In the genomic region with DNA sequence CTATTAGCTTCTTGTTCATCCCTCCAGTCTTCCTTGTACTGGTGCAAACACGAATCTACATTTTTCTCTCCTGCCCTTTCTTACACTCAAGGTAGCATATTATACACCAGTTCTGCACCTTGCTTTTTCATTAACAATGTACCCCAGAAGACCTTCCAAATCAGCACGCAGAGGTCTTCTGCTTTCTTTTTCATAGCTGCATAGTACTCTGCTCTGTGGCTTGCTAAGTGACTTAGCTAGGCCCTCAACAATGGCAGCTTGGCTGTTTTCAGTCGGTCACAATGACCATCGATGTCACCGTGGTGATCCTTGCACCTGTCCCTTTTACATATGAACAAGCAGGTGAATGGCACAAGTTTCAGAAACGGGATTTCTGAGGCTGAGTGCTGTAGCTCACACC, we compare ENCODE assay signal across 21 cellular contexts. TPM values are rescaled to one million over a fixed set of nuclear protein-coding genes. Genes with fewer than 3 reads are reported as not detected.
DNase-seq lines count a peak whose midpoint lies in the region; ATAC-seq, FAIRE-seq and TF ChIP-seq lines count a peak whose summit lies in the region.
"Had no signal": no experiment of that assay in that cellular context is flagged by ENCODE, and none has a peak within 500 bp of the region (broad histone marks: within the 10 kb centered on the region; RNA-seq: fewer than 3 reads in every experiment).

No MANE protein-coding gene starts in this region.

- 0 out of 2 replicates have a peak, but pooled peaks cover 3% of the 10 kb centered on the region for H3K79me2 ChIP-seq in OCI-LY7 (ENCODE audit: insufficient read depth, low read depth, low read length)
- no peaks in the 10 kb centered on the region for H3K79me2 ChIP-seq in H1 (ENCODE audit: control insufficient read depth in 1 of 2, insufficient read depth in 2 of 2, low read length in 2 of 2)

- no peak overlapping the region for H3K9ac ChIP-seq in BLaER1
- no peak overlapping the region for H3K9ac ChIP-seq in H1 (replicated peaks in 1 of 4; ENCODE audit: extremely low read depth in 1 of 4, low read depth in 3 of 4, low read length in 3 of 4)

- no peak overlapping the region for H3K18ac ChIP-seq in H1 (ENCODE audit: extremely low read depth, low read length)

- H2AFZ ChIP-seq in OCI-LY7 (ENCODE audit: low read length) (peak overlapping the region; percentile 39; the same call in 1 of the 2 replicates), H1 (ENCODE audit: low read length) (no peak overlapping the region)

- 0 out of 2 replicates have a peak, but pooled peaks cover 5% of the 10 kb centered on the region for H3K9me3 ChIP-seq in BLaER1
- no peaks in the 10 kb centered on the region for H3K9me3 ChIP-seq in OCI-LY7 (ENCODE audit: low read length)
- no peaks in the 10 kb centered on the region for H3K9me3 ChIP-seq in H1 (ENCODE audit: insufficient read depth in 2 of 2, low read depth in 1 of 2, low read length in 1 of 2)
- H3K9me3 ChIP-seq in gastroesophageal sphincter = no peaks in the 10 kb centered on the region
- H3K9me3 ChIP-seq: HAP-1 had no signal

- no peaks in the 10 kb centered on the region for H3K9me2 ChIP-seq in OCI-LY7 (ENCODE audit: insufficient read depth, low read length)

- DNase-seq in DMS53 (lab: John Stamatoyannopoulos, UW) (peak; percentile 43), DMS53 treated with DMSO at 0.1 percent for 48 hours (lab: John Stamatoyannopoulos, UW; ENCODE audit: unreplicated experiment) (no peak), OCI-LY7 (ENCODE audit: low spot score) (no peak), H1 (ENCODE audit: low read depth in 1 of 2, low spot score in 2 of 2) (no peak), inferior parietal cortex (ENCODE audit: extremely low spot score) (no peak)
- no peak for DNase-seq in activated effector memory CD4-positive, alpha-beta T cell treated with Interleukin-2 at 50 U/mL for 16 hours
- DNase-seq: CD4-positive, alpha-beta T cell; DMS153; DND-41; IMR-90; Karpas-422; KBM-7 had no signal

- no peak overlapping the region for H3K4me3 ChIP-seq in BLaER1
- H3K4me3 ChIP-seq in OCI-LY7 (ENCODE audit: low read depth, low read length, poor library complexity, severe bottlenecking) = no peak overlapping the region
- no peak overlapping the region for H3K4me3 ChIP-seq in H1 (ENCODE audit: extremely low read depth in 1 of 4, insufficient read depth in 2 of 4, low read depth in 3 of 4, low read length in 4 of 4)
- H3K4me3 ChIP-seq in gastroesophageal sphincter = no peak overlapping the region
- H3K4me3 ChIP-seq: HAP-1 had no signal

- TF ChIP-seq EP300 in H1 (IDR thresholded peaks at IDR 0.05; ENCODE audit: borderline replicate concordance in 1 of 2, low read depth in 2 of 2, low read length in 2 of 2) (no peak), gastroesophageal sphincter (IDR thresholded peaks at IDR 0.05) (no peak)

- POLR2A ChIA-PET in OCI-LY7 (lab: Charles Lee) (interaction anchor here (0.7 to 1.8 kb wide), 3 partner anchors 11 to 263 kb away, joined by 3 to 8 read pairs (median 4); no protein-coding TSS in a partner anchor), H1 (lab: Charles Lee; ENCODE audit: partially characterized antibody) (interaction anchor here (1.1 to 2.1 kb wide), 3 partner anchors 10 to 59 kb away, joined by 3 to 5 read pairs (median 5); no protein-coding TSS in a partner anchor)

- H4K91ac ChIP-seq in H1 (replicated peaks; ENCODE audit: insufficient read length, low read length) = peak overlapping the region; percentile 81

- H3K4me2 ChIP-seq in BLaER1 (peak overlapping the region; percentile 32), OCI-LY7 (ENCODE audit: low read length) (no peak overlapping the region), H1 (ENCODE audit: insufficient read depth in 1 of 2, low read depth in 2 of 2, low read length in 2 of 2) (no peak overlapping the region)

- no peak overlapping the region for H4K8ac ChIP-seq in H1 (ENCODE audit: extremely low read depth, insufficient read depth, low read length)

- H4K5ac ChIP-seq in H1 (ENCODE audit: insufficient read length, low read depth, low read length) = no peak overlapping the region

- H3K27me3 ChIP-seq in BLaER1 (no peaks in the 10 kb centered on the region), H1 (replicated peaks in 1 of 4; ENCODE audit: control insufficient read depth in 3 of 4, extremely low read depth in 1 of 4, insufficient read depth in 3 of 4, low read length in 3 of 4) (no peaks in the 10 kb centered on the region), gastroesophageal sphincter (peaks cover 34% of the 10 kb centered on the region)

- peak overlapping the region; percentile 10; the same call in 1 of the 2 replicates for H2BK15ac ChIP-seq in H1 (ENCODE audit: low read length)

- no peak overlapping the region for H3K23ac ChIP-seq in H1 (ENCODE audit: insufficient read length)

- TF ChIP-seq RAD21 in H1 (IDR thresholded peaks at IDR 0.05 in 1 of 2, conservative IDR thresholded peaks at IDR 0.05 in 1 of 2; ENCODE audit: low read depth in 2 of 2, low read length in 2 of 2) = no peak

- H3K4me1 ChIP-seq in BLaER1 (peaks cover 74% of the 10 kb centered on the region), OCI-LY7 (ENCODE audit: insufficient read depth, low read length, poor library complexity, severe bottlenecking) (peaks cover 22% of the 10 kb centered on the region), H1 (replicated peaks in 1 of 4; ENCODE audit: control insufficient read depth in 3 of 4, insufficient read depth in 4 of 4, low read length in 3 of 4) (peaks cover 0 to 11% (median 3%) of the 10 kb centered on the region in 4 experiments; a peak in 4 of 7 replicates), gastroesophageal sphincter (peaks cover 0 to 9% (median 0%) of the 10 kb centered on the region in 3 donors)
- H3K4me1 ChIP-seq: HAP-1 had no signal

- TF ChIP-seq CTCF in OCI-LY7 (conservative IDR thresholded peaks at IDR 0.05; ENCODE audit: low read length) = no peak
- no peak for TF ChIP-seq CTCF in H1 (IDR thresholded peaks at IDR 0.05; ENCODE audit: control extremely low read depth in 1 of 3, insufficient read depth in 1 of 3, low read depth in 1 of 3, low read length in 3 of 3)
- TF ChIP-seq CTCF in gastroesophageal sphincter (IDR thresholded peaks at IDR 0.05) = no peak

- peaks cover 5% of the 10 kb centered on the region; the same call in 1 of the 2 replicates for H3K36me3 ChIP-seq in BLaER1
- H3K36me3 ChIP-seq in OCI-LY7 (ENCODE audit: insufficient read depth, low read length) = no peaks in the 10 kb centered on the region
- H3K36me3 ChIP-seq in H1 (ENCODE audit: control insufficient read depth in 2 of 4, insufficient read depth in 4 of 4, low read length in 3 of 4) = no peaks in the 10 kb centered on the region
- H3K36me3 ChIP-seq in gastroesophageal sphincter = no peaks in the 10 kb centered on the region
- H3K36me3 ChIP-seq: HAP-1 had no signal

- intact Hi-C loops in OCI-LY7 (cut with micrococcal nuclease; ENCODE audit: unreplicated experiment) = no loop called here

- no peak for ATAC-seq in gastroesophageal sphincter

- H2BK5ac ChIP-seq in H1 (ENCODE audit: low read depth, low read length) = no peak overlapping the region

- FAIRE-seq in H1 (lab: Jason Lieb, UNC) = no peak
- FAIRE-seq: G401.6, GM12891 had no signal

- peak overlapping the region; percentile 21 for H3K4ac ChIP-seq in H1 (replicated peaks; ENCODE audit: insufficient read length, low read depth, low read length)

- no peak overlapping the region for H2BK20ac ChIP-seq in H1 (ENCODE audit: low read length)

- no peaks in the 10 kb centered on the region for H3K79me1 ChIP-seq in H1 (ENCODE audit: low read depth, low read length)

- H3K14ac ChIP-seq in H1 (ENCODE audit: insufficient read length) = no peak overlapping the region

- no peaks in the 10 kb centered on the region; the same call in 1 of the 2 replicates for H3K23me2 ChIP-seq in H1 (ENCODE audit: low read depth, low read length)

- H2BK120ac ChIP-seq in H1 (replicated peaks; ENCODE audit: low read depth, low read length) = no peak overlapping the region

- 92% methylated on average over 6 of the region's 6 CpGs; no CpG with 5 or more reads in 1 of the 2 experiments for WGBS in H1 (ENCODE audit: extremely low coverage in 1 of 2, insufficient coverage in 1 of 2, insufficient read length in 1 of 2, insufficient replicate concordance in 2 of 2, low coverage in 1 of 2, low lambda C conversion rate in 2 of 2, missing lambda C conversion rate in 1 of 2), 2 experiments
- 82 to 100% methylated on average over 4 to 5 of the region's 6 CpGs for WGBS in gastroesophageal sphincter (ENCODE audit: low coverage in 1 of 2), 2 donors

- no peak overlapping the region for H2AK5ac ChIP-seq in H1 (ENCODE audit: low read depth, low read length)

- H3K56ac ChIP-seq in H1 (replicated peaks; ENCODE audit: insufficient read length, low read depth, low read length) = no peak overlapping the region

- no peaks in the 10 kb centered on the region for H4K20me1 ChIP-seq in BLaER1
- no peaks in the 10 kb centered on the region for H4K20me1 ChIP-seq in OCI-LY7 (ENCODE audit: insufficient read depth, low read length)
- no peaks in the 10 kb centered on the region for H4K20me1 ChIP-seq in H1 (replicated peaks in 1 of 2; ENCODE audit: control insufficient read depth in 1 of 2, insufficient read depth in 2 of 2, low read length in 2 of 2)

- CTCF ChIA-PET in OCI-LY7 (lab: Charles Lee; ENCODE audit: unreplicated experiment) = interaction anchor here (0.6 kb wide), 1 partner anchor 45 kb away, joined by 7 read pairs; no protein-coding TSS in a partner anchor
- CTCF ChIA-PET in H1 (lab: Charles Lee; ENCODE audit: partially characterized antibody) = interaction anchor here (1.2 to 1.7 kb wide), 3 partner anchors 21 to 33 kb away, joined by 4 to 9 read pairs (median 4); a partner anchor contains a TSS

- no TSS peak for BruUV-seq in OCI-LY7 (replicated peaks; lab: Mats Ljungman, UMichigan)

- no peak overlapping the region for H3K27ac ChIP-seq in BLaER1
- no peak overlapping the region for H3K27ac ChIP-seq in OCI-LY7 (ENCODE audit: low read depth, low read length, poor library complexity, severe bottlenecking)
- no peak overlapping the region for H3K27ac ChIP-seq in H1 (ENCODE audit: low read depth, low read length)
- H3K27ac ChIP-seq in gastroesophageal sphincter = no peak overlapping the region
- H3K27ac ChIP-seq: 22Rv1, C4-2B, HL-60 had no signal

- no peak overlapping the region for H2BK12ac ChIP-seq in H1 (ENCODE audit: low read depth, low read length)

- TF ChIP-seq POLR2A in H1 (IDR thresholded peaks at IDR 0.05; ENCODE audit: control extremely low read depth in 1 of 2, low read depth in 2 of 2, low read length in 2 of 2) = no peak
- TF ChIP-seq POLR2A in gastroesophageal sphincter (IDR thresholded peaks at IDR 0.05) = no peak

RNA-seq across cellular contexts. Expression of a gene that starts 5.1 kb away (rescaled TPM):
- 25.2 and 26.1 TPM in 2 replicates for total RNA-seq in OCI-LY7 (2014; rRNA removed; shearing (Covaris generic))
- total RNA-seq in OCI-LY7 (2022) (32.7 and 39.0 TPM in 2 replicates), gastroesophageal sphincter (100 to 1,000 TPM in 1 of 4 donors, 10 to 100 TPM in 3; 64.6 to 104 (median 77.0) TPM)
- total RNA-seq in H1 (2021; fragmentation: NEBNext Ultra II Directional; extraction: Animal tissue kit (Norgen Biotek cat#: 25700)) = 16.8 and 17.3 TPM in 2 replicates
- polyA plus RNA-seq in H1 (2011; rRNA removed) = 5.5 and 6.9 TPM in 2 replicates
- polyA plus RNA-seq in H1 (2011; cell fraction: cytosol; rRNA removed) = 7.6 TPM
- 27.0 TPM for polyA plus RNA-seq in H1 (2011; cell fraction: nucleus; rRNA removed)
- polyA plus RNA-seq in H1 (2012, experiment 1 of 2) = 9.8 to 15.5 TPM (median 13.5 TPM) in 4 replicates
- polyA plus RNA-seq in H1 (2012, experiment 2 of 2) = 8.5 TPM
- polyA plus RNA-seq in H1 (2013, experiment 1 of 2) = 7.6 TPM
- 7.8 TPM for polyA plus RNA-seq in H1 (2013, experiment 2 of 2)
- polyA minus RNA-seq in H1 (2011; rRNA and poly(A)+ RNA removed) = 2.3 and 2.4 TPM in 2 replicates
- polyA minus RNA-seq in H1 (2011; cell fraction: cytosol; rRNA and poly(A)+ RNA removed) = 8.1 TPM
- polyA minus RNA-seq in H1 (2011; cell fraction: nucleus; rRNA and poly(A)+ RNA removed) = 7.7 TPM

RNA-seq across cellular contexts. Expression of a gene that starts 21.2 kb away (rescaled TPM):
- 61.5 and 83.6 TPM in 2 replicates for total RNA-seq in OCI-LY7 (2014; rRNA removed; shearing (Covaris generic))
- total RNA-seq in OCI-LY7 (2022) (187 and 188 TPM in 2 replicates), gastroesophageal sphincter (10 to 100 TPM; 29.8 to 65.5 (median 41.4) TPM)
- total RNA-seq in H1 (2021; fragmentation: NEBNext Ultra II Directional; extraction: Animal tissue kit (Norgen Biotek cat#: 25700)) = 104 and 116 TPM in 2 replicates
- 76.9 and 115 TPM in 2 replicates for polyA plus RNA-seq in H1 (2011; rRNA removed)
- polyA plus RNA-seq in H1 (2011; cell fraction: cytosol; rRNA removed) = 49.6 TPM
- polyA plus RNA-seq in H1 (2011; cell fraction: nucleus; rRNA removed) = 250 TPM
- 41.9 to 92.6 TPM (median 87.4 TPM) in 4 replicates for polyA plus RNA-seq in H1 (2012, experiment 1 of 2)
- polyA plus RNA-seq in H1 (2012, experiment 2 of 2) = 126 TPM
- 56.2 TPM for polyA plus RNA-seq in H1 (2013, experiment 1 of 2)
- 50.8 TPM for polyA plus RNA-seq in H1 (2013, experiment 2 of 2)
- 37.2 and 46.1 TPM in 2 replicates for polyA minus RNA-seq in H1 (2011; rRNA and poly(A)+ RNA removed)
- 61.9 TPM for polyA minus RNA-seq in H1 (2011; cell fraction: cytosol; rRNA and poly(A)+ RNA removed)
- polyA minus RNA-seq in H1 (2011; cell fraction: nucleus; rRNA and poly(A)+ RNA removed) = 96.2 TPM

RNA-seq across cellular contexts. Expression of a gene that starts 30.6 kb away (rescaled TPM):
- total RNA-seq in OCI-LY7 (2014; rRNA removed; shearing (Covaris generic)) = 0.19 and 0.77 TPM in 2 replicates
- total RNA-seq in OCI-LY7 (2022) (not detected in 2 replicates), gastroesophageal sphincter (1 to 10 TPM in 1 of 4 donors, under 1 TPM in 2, not detected in 1; 0.15 to 1.5 (median 0.31) TPM)
- 1.5 and 1.8 TPM in 2 replicates for total RNA-seq in H1 (2021; fragmentation: NEBNext Ultra II Directional; extraction: Animal tissue kit (Norgen Biotek cat#: 25700))
- polyA plus RNA-seq in H1 (2011; rRNA removed) = 2.1 and 3.0 TPM in 2 replicates
- 2.0 TPM for polyA plus RNA-seq in H1 (2011; cell fraction: cytosol; rRNA removed)
- 11.1 TPM for polyA plus RNA-seq in H1 (2011; cell fraction: nucleus; rRNA removed)
- 1.0 to 1.7 TPM (median 1.3 TPM) in 4 replicates for polyA plus RNA-seq in H1 (2012, experiment 1 of 2)
- polyA plus RNA-seq in H1 (2012, experiment 2 of 2) = 0.89 TPM
- 1.6 TPM for polyA plus RNA-seq in H1 (2013, experiment 1 of 2)
- polyA plus RNA-seq in H1 (2013, experiment 2 of 2) = 1.3 TPM
- 1.5 and 2.9 TPM in 2 replicates for polyA minus RNA-seq in H1 (2011; rRNA and poly(A)+ RNA removed)
- polyA minus RNA-seq in H1 (2011; cell fraction: cytosol; rRNA and poly(A)+ RNA removed) = 2.5 TPM
- 5.4 TPM for polyA minus RNA-seq in H1 (2011; cell fraction: nucleus; rRNA and poly(A)+ RNA removed)
- total RNA-seq: A673 had no signal

RNA-seq across cellular contexts. Expression of a gene that starts 44.4 kb away (rescaled TPM):
- total RNA-seq in OCI-LY7 (2014; rRNA removed; shearing (Covaris generic)) = 128 and 129 TPM in 2 replicates
- 55.1 and 63.7 TPM in 2 replicates for total RNA-seq in OCI-LY7 (2022)
- total RNA-seq in H1 (2021; fragmentation: NEBNext Ultra II Directional; extraction: Animal tissue kit (Norgen Biotek cat#: 25700)) = 30.2 and 32.0 TPM in 2 replicates
- 62.0 and 69.8 TPM in 2 replicates for polyA plus RNA-seq in H1 (2011; rRNA removed)
- 85.4 TPM for polyA plus RNA-seq in H1 (2011; cell fraction: cytosol; rRNA removed)
- 57.2 TPM for polyA plus RNA-seq in H1 (2011; cell fraction: nucleus; rRNA removed)
- polyA plus RNA-seq in H1 (2012, experiment 1 of 2) = 36.8 to 57.3 TPM (median 50.2 TPM) in 4 replicates
- 57.9 TPM for polyA plus RNA-seq in H1 (2012, experiment 2 of 2)
- 21.9 TPM for polyA plus RNA-seq in H1 (2013, experiment 1 of 2)
- 20.0 TPM for polyA plus RNA-seq in H1 (2013, experiment 2 of 2)
- polyA minus RNA-seq in H1 (2011; rRNA and poly(A)+ RNA removed) = 10.6 and 11.2 TPM in 2 replicates
- polyA minus RNA-seq in H1 (2011; cell fraction: cytosol; rRNA and poly(A)+ RNA removed) = 13.8 TPM
- 9.8 TPM for polyA minus RNA-seq in H1 (2011; cell fraction: nucleus; rRNA and poly(A)+ RNA removed)
- 10 to 100 TPM; 27.7 to 36.6 (median 35.7) TPM for total RNA-seq in gastroesophageal sphincter
